Comparison of ENCODE assay signal across 17 cellular contexts in the genomic region with DNA sequence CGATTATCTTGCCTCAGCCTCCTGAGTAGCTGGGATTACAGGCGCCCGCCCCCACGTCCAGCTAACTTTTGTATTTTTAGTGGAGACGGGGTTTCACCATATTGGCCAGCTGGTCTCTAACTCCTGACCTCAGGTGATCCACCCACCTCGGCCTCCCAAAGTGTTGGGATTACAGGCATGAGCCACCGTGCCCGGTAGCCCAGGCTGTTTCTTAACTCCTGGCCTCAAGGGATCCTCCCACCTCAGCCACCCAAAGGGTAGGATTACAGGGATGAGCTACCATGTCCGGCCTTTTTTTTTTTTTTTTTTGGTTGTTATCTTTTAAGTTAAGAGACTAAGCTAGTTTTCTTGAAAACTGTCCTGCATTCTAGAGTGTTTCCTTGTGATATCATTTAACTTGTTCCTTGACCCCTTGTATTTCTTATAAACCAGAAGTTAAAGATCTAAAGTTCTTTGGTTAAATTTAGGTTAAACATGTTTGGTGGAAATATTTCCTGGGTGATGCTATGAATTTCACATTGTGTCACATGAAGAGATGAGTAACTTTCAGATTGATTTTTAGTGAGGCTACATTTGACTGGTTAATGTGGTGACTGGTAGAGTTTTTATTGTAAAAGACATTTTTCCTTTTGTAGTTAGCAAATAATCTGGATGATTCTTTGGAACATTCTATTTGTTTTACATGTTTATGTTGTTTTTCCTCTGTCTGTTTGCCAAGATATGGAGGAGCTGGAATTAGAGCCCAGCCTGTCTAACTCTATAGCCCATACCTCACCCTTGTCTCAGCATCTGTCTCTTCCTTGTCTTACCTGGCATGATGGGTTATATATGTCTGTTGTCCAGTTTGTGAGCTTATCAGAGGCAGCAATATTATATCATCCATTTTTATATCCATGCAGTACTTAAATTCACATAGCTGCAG. TPM values are rescaled to one million over a fixed set of nuclear protein-coding genes. Genes with fewer than 3 reads are reported as not detected.
DNase-seq lines count a peak whose midpoint lies in the region; ATAC-seq and TF ChIP-seq lines count a peak whose summit lies in the region.
"Had no signal": no experiment of that assay in that cellular context is flagged by ENCODE, and none has a peak within 500 bp of the region (broad histone marks: within the 10 kb centered on the region; RNA-seq: fewer than 3 reads in every experiment).

No MANE protein-coding gene starts in this region.

- no peaks in the 10 kb centered on the region for H3K36me3 Mint-ChIP-seq in activated naive CD8-positive, alpha-beta T cell
- peaks cover 65% of the 10 kb centered on the region for H3K36me3 Mint-ChIP-seq in activated naive CD8-positive, alpha-beta T cell treated with anti-CD3 and anti-CD28 coated beads for 36 hours
- H3K36me3 Mint-ChIP-seq in central memory CD8-positive, alpha-beta T cell (ENCODE audit: insufficient read depth) = peaks cover 6% of the 10 kb centered on the region
- H3K36me3 Mint-ChIP-seq: immature natural killer cell had no signal

- H3K4me3 ChIP-seq in tibial nerve = no peak overlapping the region
- H3K4me3 ChIP-seq: colonic mucosa, SJCRH30 had no signal

- no peak for DNase-seq in activated naive CD8-positive, alpha-beta T cell treated with anti-CD3 and anti-CD28 coated beads for 36 hours
- peak; percentile 26 for DNase-seq in M059J (ENCODE audit: low read depth)
- DNase-seq in central memory CD8-positive, alpha-beta T cell (ENCODE audit: low spot score in 2 of 2) = no peak
- DNase-seq in stromal cell of bone marrow (ENCODE audit: low read depth) = peak; percentile 34
- DNase-seq in SK-N-DZ (ENCODE audit: low spot score) = no peak
- DNase-seq in tibial nerve (ENCODE audit: low spot score in 2 of 2) = no peak
- DNase-seq: activated gamma-delta T cell treated with Interleukin-2 at 50 U/mL for 16 hours; colonic mucosa; immature natural killer cell; NCI-H1436 treated with DMSO at 0.1 percent for 48 hours; SJCRH30; stimulated activated CD4-positive, alpha-beta T cell treated with anti-CD3 and anti-CD28 coated beads, Interleukin-2, amount 100 ng/mL, for 48 hours; stimulated activated naive CD4-positive, alpha-beta T cell had no signal

- H3K4me1 ChIP-seq in tibial nerve = peaks cover 0 to 6% (median 3%) of the 10 kb centered on the region in 4 donors

- H3K27me3 ChIP-seq in tibial nerve = no peaks in the 10 kb centered on the region
- H3K27me3 ChIP-seq: colonic mucosa, SJCRH30 had no signal

- H3K27ac ChIP-seq in tibial nerve = no peak overlapping the region
- H3K27ac ChIP-seq: SJCRH30 had no signal

- 85 to 88% methylated on average over 8 to 9 of the region's 9 CpGs for WGBS in tibial nerve, 2 donors

- ATAC-seq in central memory CD8-positive, alpha-beta T cell (replicated peaks; ENCODE audit: extremely low read depth, poor library complexity, severe bottlenecking) = no peak
- no peak for ATAC-seq in GM21723 (IDR thresholded peaks at IDR 0.05; ENCODE audit: unreplicated experiment)
- ATAC-seq: WTC11 had no signal

- peak overlapping the region; percentile 56 for H3K4me3 Mint-ChIP-seq in activated naive CD8-positive, alpha-beta T cell
- no peak overlapping the region for H3K4me3 Mint-ChIP-seq in activated naive CD8-positive, alpha-beta T cell treated with anti-CD3 and anti-CD28 coated beads for 36 hours
- H3K4me3 Mint-ChIP-seq in central memory CD8-positive, alpha-beta T cell = peak overlapping the region; percentile 76
- H3K4me3 Mint-ChIP-seq: immature natural killer cell, WTC11 had no signal

- peak overlapping the region; percentile 52 for H3K27ac Mint-ChIP-seq in activated naive CD8-positive, alpha-beta T cell
- no peak overlapping the region for H3K27ac Mint-ChIP-seq in activated naive CD8-positive, alpha-beta T cell treated with anti-CD3 and anti-CD28 coated beads for 36 hours
- peak overlapping the region; percentile 96 for H3K27ac Mint-ChIP-seq in central memory CD8-positive, alpha-beta T cell (ENCODE audit: low read depth)

- TF ChIP-seq POLR2A in tibial nerve (IDR thresholded peaks at IDR 0.05) = no peak

- no peak for TF ChIP-seq CTCF in tibial nerve (IDR thresholded peaks at IDR 0.05)

- H3K36me3 ChIP-seq in tibial nerve = no peaks in the 10 kb centered on the region
- H3K36me3 ChIP-seq: colonic mucosa had no signal

- no peaks in the 10 kb centered on the region for H3K9me3 ChIP-seq in tibial nerve
- H3K9me3 ChIP-seq: colonic mucosa, SJCRH30 had no signal

- TF ChIP-seq EP300 in tibial nerve (IDR thresholded peaks at IDR 0.05) = no peak

- H3K9me3 Mint-ChIP-seq in activated naive CD8-positive, alpha-beta T cell (ENCODE audit: low read depth) = no peaks in the 10 kb centered on the region
- H3K9me3 Mint-ChIP-seq in activated naive CD8-positive, alpha-beta T cell treated with anti-CD3 and anti-CD28 coated beads for 36 hours = no peaks in the 10 kb centered on the region
- H3K9me3 Mint-ChIP-seq in central memory CD8-positive, alpha-beta T cell = no peaks in the 10 kb centered on the region
- H3K9me3 Mint-ChIP-seq: IgD-negative memory B cell, immature natural killer cell, WTC11 had no signal

- H3K27me3 Mint-ChIP-seq in activated naive CD8-positive, alpha-beta T cell = no peaks in the 10 kb centered on the region
- H3K27me3 Mint-ChIP-seq in activated naive CD8-positive, alpha-beta T cell treated with anti-CD3 and anti-CD28 coated beads for 36 hours = no peaks in the 10 kb centered on the region
- no peaks in the 10 kb centered on the region for H3K27me3 Mint-ChIP-seq in central memory CD8-positive, alpha-beta T cell
- H3K27me3 Mint-ChIP-seq: IgD-negative memory B cell had no signal

- peaks cover 33% of the 10 kb centered on the region for H3K4me1 Mint-ChIP-seq in activated naive CD8-positive, alpha-beta T cell (ENCODE audit: low read depth)
- peaks cover 20% of the 10 kb centered on the region for H3K4me1 Mint-ChIP-seq in activated naive CD8-positive, alpha-beta T cell treated with anti-CD3 and anti-CD28 coated beads for 36 hours
- H3K4me1 Mint-ChIP-seq in central memory CD8-positive, alpha-beta T cell = peaks cover 79% of the 10 kb centered on the region

RNA-seq across cellular contexts. Expression of a gene that starts 5.2 kb away (rescaled TPM):
- total RNA-seq in activated naive CD8-positive, alpha-beta T cell treated with anti-CD3 and anti-CD28 coated beads for 36 hours = 10 to 100 TPM; 82.3 to 85.0 TPM
- total RNA-seq in M059J (2014; rRNA removed; shearing (Covaris generic)) = 35.5 and 53.6 TPM in 2 replicates
- polyA plus RNA-seq in SK-N-DZ (2014; cell fraction: cytosol; rRNA removed) = 64.3 and 69.5 TPM in 2 replicates
- 54.5 and 58.5 TPM in 2 replicates for polyA plus RNA-seq in SK-N-DZ (2014; cell fraction: nucleus; rRNA removed)
- 1 to 10 TPM; 1.1 to 5.1 (median 2.9) TPM for total RNA-seq in tibial nerve

RNA-seq across cellular contexts. Expression of a gene that starts 15.6 kb away (rescaled TPM):
- 10 to 100 TPM; 44.8 to 46.0 TPM for total RNA-seq in activated naive CD8-positive, alpha-beta T cell treated with anti-CD3 and anti-CD28 coated beads for 36 hours
- total RNA-seq in M059J (2014; rRNA removed; shearing (Covaris generic)) = 1.3 and 3.2 TPM in 2 replicates
- polyA plus RNA-seq in SK-N-DZ (2014; cell fraction: cytosol; rRNA removed) = 34.4 and 44.3 TPM in 2 replicates
- polyA plus RNA-seq in SK-N-DZ (2014; cell fraction: nucleus; rRNA removed) = 23.5 and 26.4 TPM in 2 replicates
- 1 to 10 TPM in 3 of 4 donors, under 1 TPM in 1; 0.98 to 4.2 (median 2.2) TPM for total RNA-seq in tibial nerve

RNA-seq across cellular contexts. Expression of a gene that starts 35.4 kb away (rescaled TPM):
- total RNA-seq in activated naive CD8-positive, alpha-beta T cell treated with anti-CD3 and anti-CD28 coated beads for 36 hours = 100 to 1,000 TPM; 196 to 202 TPM
- total RNA-seq in M059J (2014; rRNA removed; shearing (Covaris generic)) = 26.8 and 51.4 TPM in 2 replicates
- polyA plus RNA-seq in SK-N-DZ (2014; cell fraction: cytosol; rRNA removed) = 97.2 and 106 TPM in 2 replicates
- polyA plus RNA-seq in SK-N-DZ (2014; cell fraction: nucleus; rRNA removed) = 172 and 277 TPM in 2 replicates
- 100 to 1,000 TPM in 1 of 4 donors, 10 to 100 TPM in 3; 79.4 to 106 (median 90.1) TPM for total RNA-seq in tibial nerve

Comparison
In these comparisons a context has a peak if more than half of its experiments do, and no peak if none do; other contexts are left out.
1. DNase-seq: peak in M059J (single experiment) and stromal cell of bone marrow (single experiment); none in activated naive CD8-positive, alpha-beta T cell treated with anti-CD3 and anti-CD28 coated beads for 36 hours (single experiment), central memory CD8-positive, alpha-beta T cell (0 of 2), SK-N-DZ (single experiment) and tibial nerve (0 of 2).
2. RNA of a gene that starts 15.6 kb away (total RNA-seq): 44.8 to 46.0 TPM in activated naive CD8-positive, alpha-beta T cell treated with anti-CD3 and anti-CD28 coated beads for 36 hours; 1.3 to 3.2 TPM in M059J and 0.98 to 4.2 TPM in tibial nerve; every median in the first group is over 4 times any median in the second.